Comparison of ENCODE assay signal across 1 cellular context in the genomic region with DNA sequence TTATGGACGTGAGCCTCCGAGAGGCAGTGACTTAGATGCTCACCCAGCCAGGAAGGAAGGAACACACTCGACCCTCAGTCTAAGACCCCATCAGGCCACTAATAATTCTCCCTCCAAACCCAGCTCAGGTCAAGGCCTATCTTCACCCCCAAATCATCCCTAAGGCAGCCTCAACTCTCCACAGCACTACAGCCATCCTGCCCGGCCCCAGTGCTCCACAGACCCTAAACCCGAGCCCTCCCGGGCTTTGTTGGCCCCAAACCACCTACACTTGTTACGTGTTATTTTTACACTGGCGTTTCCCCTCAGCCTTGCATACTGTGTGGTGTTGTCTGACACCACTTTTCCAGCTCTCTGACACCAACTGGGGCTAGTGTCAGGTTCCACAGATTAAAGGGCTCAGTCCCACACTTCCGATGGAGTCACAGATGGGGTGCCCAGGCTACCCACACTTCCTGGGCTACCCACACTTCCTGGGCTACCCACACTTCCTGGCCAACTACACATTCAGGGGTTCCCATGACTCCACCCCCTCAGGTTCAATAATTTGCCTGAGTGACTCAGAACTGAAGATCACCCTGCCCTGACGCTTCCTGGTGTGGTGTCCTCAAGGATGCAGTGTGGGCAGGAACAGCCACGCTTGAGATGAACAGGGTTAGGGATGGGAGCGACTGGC.
TF ChIP-seq lines count a peak whose summit lies in the region.

No MANE protein-coding gene starts in this region.

TF ChIP-seq in GM12878, 131 proteins besides CTCF, POLR2A, EP300 and RAD21 (continued from another document):
- TF ChIP-seq, protein P1, sequence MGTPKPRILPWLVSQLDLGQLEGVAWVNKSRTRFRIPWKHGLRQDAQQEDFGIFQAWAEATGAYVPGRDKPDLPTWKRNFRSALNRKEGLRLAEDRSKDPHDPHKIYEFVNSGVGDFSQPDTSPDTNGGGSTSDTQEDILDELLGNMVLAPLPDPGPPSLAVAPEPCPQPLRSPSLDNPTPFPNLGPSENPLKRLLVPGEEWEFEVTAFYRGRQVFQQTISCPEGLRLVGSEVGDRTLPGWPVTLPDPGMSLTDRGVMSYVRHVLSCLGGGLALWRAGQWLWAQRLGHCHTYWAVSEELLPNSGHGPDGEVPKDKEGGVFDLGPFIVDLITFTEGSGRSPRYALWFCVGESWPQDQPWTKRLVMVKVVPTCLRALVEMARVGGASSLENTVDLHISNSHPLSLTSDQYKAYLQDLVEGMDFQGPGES (IDR thresholded peaks at IDR 0.05): no peak
- TF ChIP-seq IRF4 (IDR thresholded peaks at IDR 0.05; ENCODE audit: low read depth, low read length) (peak; percentile 84), RBBP5 (conservative IDR thresholded peaks at IDR 0.05) (peak; percentile 80; the same call in 1 of the 2 replicates), TCF7 (IDR thresholded peaks at IDR 0.05; ENCODE audit: borderline replicate concordance) (peak; percentile 37; the same call in 1 of the 2 replicates), GABPA (IDR thresholded peaks at IDR 0.05; ENCODE audit: low read depth) (no peak), KDM1A (IDR thresholded peaks at IDR 0.05; ENCODE audit: borderline replicate concordance) (no peak), CREB1 (IDR thresholded peaks at IDR 0.05; ENCODE audit: low read depth) (peak; percentile 71), GATAD2B (conservative IDR thresholded peaks at IDR 0.05; ENCODE audit: low read depth) (peak; percentile 53; the same call in 1 of the 2 replicates), BMI1 (IDR thresholded peaks at IDR 0.05; ENCODE audit: borderline replicate concordance) (no peak), EED (IDR thresholded peaks at IDR 0.05; ENCODE audit: low read depth) (peak; percentile 99), NRF1 (conservative IDR thresholded peaks at IDR 0.05; ENCODE audit: low read depth, low read length) (no peak), POU2F2 (IDR thresholded peaks at IDR 0.05; ENCODE audit: borderline replicate concordance, low read depth, low read length) (peak; percentile 84; the same call in 2 of the 3 replicates), ESRRA (IDR thresholded peaks at IDR 0.05; ENCODE audit: low read length) (no peak), CBFB (IDR thresholded peaks at IDR 0.05; ENCODE audit: low read depth) (0 out of 2 replicates have a peak, but pooled peaks have one; percentile 14), CHD4 (IDR thresholded peaks at IDR 0.05) (no peak), RELA (IDR thresholded peaks at IDR 0.05; ENCODE audit: borderline replicate concordance, partially characterized antibody) (no peak), EGR1 (IDR thresholded peaks at IDR 0.05; ENCODE audit: borderline replicate concordance in 1 of 2, low read depth in 2 of 2, low read length in 2 of 2) (peak in 1 of 2 experiments; percentile 57; a peak in 2 of 3 replicates), JUNB (IDR thresholded peaks at IDR 0.05) (peak; percentile 86), FOXM1 (IDR thresholded peaks at IDR 0.05; ENCODE audit: low read depth, low read length) (peak; percentile 40; the same call in 1 of the 2 replicates), IKZF1 (conservative IDR thresholded peaks at IDR 0.05) (peak; percentile 96), IKZF2 (IDR thresholded peaks at IDR 0.05) (peak; percentile 96 to 97), NFIC (IDR thresholded peaks at IDR 0.05; ENCODE audit: low read depth, low read length) (peak; percentile 73), ATF7 (IDR thresholded peaks at IDR 0.05; ENCODE audit: low read depth) (peak; percentile 65)
- TF ChIP-seq, protein P2, sequence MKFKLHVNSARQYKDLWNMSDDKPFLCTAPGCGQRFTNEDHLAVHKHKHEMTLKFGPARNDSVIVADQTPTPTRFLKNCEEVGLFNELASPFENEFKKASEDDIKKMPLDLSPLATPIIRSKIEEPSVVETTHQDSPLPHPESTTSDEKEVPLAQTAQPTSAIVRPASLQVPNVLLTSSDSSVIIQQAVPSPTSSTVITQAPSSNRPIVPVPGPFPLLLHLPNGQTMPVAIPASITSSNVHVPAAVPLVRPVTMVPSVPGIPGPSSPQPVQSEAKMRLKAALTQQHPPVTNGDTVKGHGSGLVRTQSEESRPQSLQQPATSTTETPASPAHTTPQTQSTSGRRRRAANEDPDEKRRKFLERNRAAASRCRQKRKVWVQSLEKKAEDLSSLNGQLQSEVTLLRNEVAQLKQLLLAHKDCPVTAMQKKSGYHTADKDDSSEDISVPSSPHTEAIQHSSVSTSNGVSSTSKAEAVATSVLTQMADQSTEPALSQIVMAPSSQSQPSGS (IDR thresholded peaks at IDR 0.05; ENCODE audit: low read length): 0 out of 2 replicates have a peak, but pooled peaks have one; percentile 58
- TF ChIP-seq, protein P3, sequence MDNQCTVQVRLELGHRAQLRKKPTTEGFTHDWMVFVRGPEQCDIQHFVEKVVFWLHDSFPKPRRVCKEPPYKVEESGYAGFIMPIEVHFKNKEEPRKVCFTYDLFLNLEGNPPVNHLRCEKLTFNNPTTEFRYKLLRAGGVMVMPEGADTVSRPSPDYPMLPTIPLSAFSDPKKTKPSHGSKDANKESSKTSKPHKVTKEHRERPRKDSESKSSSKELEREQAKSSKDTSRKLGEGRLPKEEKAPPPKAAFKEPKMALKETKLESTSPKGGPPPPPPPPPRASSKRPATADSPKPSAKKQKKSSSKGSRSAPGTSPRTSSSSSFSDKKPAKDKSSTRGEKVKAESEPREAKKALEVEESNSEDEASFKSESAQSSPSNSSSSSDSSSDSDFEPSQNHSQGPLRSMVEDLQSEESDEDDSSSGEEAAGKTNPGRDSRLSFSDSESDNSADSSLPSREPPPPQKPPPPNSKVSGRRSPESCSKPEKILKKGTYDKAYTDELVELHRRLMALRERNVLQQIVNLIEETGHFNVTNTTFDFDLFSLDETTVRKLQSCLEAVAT (IDR thresholded peaks at IDR 0.05): 0 out of 2 replicates have a peak, but pooled peaks have one; percentile 20
- TF ChIP-seq, protein P4, sequence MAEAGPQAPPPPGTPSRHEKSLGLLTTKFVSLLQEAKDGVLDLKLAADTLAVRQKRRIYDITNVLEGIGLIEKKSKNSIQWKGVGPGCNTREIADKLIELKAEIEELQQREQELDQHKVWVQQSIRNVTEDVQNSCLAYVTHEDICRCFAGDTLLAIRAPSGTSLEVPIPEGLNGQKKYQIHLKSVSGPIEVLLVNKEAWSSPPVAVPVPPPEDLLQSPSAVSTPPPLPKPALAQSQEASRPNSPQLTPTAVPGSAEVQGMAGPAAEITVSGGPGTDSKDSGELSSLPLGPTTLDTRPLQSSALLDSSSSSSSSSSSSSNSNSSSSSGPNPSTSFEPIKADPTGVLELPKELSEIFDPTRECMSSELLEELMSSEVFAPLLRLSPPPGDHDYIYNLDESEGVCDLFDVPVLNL (IDR thresholded peaks at IDR 0.05; ENCODE audit: low read depth, low read length): no peak
- TF ChIP-seq, protein P5, sequence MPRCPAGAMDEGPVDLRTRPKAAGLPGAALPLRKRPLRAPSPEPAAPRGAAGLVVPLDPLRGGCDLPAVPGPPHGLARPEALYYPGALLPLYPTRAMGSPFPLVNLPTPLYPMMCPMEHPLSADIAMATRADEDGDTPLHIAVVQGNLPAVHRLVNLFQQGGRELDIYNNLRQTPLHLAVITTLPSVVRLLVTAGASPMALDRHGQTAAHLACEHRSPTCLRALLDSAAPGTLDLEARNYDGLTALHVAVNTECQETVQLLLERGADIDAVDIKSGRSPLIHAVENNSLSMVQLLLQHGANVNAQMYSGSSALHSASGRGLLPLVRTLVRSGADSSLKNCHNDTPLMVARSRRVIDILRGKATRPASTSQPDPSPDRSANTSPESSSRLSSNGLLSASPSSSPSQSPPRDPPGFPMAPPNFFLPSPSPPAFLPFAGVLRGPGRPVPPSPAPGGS (IDR thresholded peaks at IDR 0.05; ENCODE audit: borderline replicate concordance, insufficient read depth, low read depth, low read length, poor library complexity, severe bottlenecking): peak; percentile 65
- TF ChIP-seq, protein P6, sequence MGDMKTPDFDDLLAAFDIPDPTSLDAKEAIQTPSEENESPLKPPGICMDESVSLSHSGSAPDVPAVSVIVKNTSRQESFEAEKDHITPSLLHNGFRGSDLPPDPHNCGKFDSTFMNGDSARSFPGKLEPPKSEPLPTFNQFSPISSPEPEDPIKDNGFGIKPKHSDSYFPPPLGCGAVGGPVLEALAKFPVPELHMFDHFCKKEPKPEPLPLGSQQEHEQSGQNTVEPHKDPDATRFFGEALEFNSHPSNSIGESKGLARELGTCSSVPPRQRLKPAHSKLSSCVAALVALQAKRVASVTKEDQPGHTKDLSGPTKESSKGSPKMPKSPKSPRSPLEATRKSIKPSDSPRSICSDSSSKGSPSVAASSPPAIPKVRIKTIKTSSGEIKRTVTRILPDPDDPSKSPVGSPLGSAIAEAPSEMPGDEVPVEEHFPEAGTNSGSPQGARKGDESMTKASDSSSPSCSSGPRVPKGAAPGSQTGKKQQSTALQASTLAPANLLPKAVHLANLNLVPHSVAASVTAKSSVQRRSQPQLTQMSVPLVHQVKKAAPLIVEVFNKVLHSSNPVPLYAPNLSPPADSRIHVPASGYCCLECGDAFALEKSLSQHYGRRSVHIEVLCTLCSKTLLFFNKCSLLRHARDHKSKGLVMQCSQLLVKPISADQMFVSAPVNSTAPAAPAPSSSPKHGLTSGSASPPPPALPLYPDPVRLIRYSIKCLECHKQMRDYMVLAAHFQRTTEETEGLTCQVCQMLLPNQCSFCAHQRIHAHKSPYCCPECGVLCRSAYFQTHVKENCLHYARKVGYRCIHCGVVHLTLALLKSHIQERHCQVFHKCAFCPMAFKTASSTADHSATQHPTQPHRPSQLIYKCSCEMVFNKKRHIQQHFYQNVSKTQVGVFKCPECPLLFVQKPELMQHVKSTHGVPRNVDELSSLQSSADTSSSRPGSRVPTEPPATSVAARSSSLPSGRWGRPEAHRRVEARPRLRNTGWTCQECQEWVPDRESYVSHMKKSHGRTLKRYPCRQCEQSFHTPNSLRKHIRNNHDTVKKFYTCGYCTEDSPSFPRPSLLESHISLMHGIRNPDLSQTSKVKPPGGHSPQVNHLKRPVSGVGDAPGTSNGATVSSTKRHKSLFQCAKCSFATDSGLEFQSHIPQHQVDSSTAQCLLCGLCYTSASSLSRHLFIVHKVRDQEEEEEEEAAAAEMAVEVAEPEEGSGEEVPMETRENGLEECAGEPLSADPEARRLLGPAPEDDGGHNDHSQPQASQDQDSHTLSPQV (IDR thresholded peaks at IDR 0.05): no peak
